Comparison of ENCODE assay signal across 34 cellular contexts in the genomic region with DNA sequence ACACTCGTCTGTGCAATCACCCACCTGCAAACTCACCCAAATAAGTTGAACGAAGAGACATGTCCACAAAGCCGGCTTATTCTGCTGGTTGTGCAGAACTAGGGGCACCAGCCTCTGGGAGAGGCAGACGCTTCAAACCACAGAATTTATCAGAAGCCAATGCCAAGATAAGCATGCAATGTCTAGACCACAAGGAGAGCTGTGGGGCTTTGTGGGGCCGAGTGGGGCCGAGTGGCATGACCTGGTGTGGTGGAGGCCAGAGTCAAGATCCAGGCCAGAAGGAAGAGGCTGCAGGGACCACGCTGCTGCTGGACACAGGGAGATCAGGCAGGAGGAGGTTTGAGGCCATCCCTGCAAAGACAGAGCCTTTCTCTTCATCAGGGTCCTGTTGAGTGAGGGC.
"Had no signal": no experiment of that assay in that cellular context is flagged by ENCODE, and none has a peak within 500 bp of the region (broad histone marks: within the 10 kb centered on the region; RNA-seq: fewer than 3 reads in every experiment).

No MANE protein-coding gene starts in this region.

- H3K4me1 ChIP-seq: adrenal gland, body of pancreas, esophagus squamous epithelium, gastroesophageal sphincter had no signal

- H3K36me3 Mint-ChIP-seq: activated CD4-positive, alpha-beta memory T cell treated with anti-CD3 and anti-CD28 coated beads for 36 hours; activated CD8-positive, alpha-beta memory T cell treated with anti-CD3 and anti-CD28 coated beads, Interleukin-2, amount 10 ng/mL, durations not matched to agents 7 days and 5 days; activated naive CD4-positive, alpha-beta T cell treated with anti-CD3 and anti-CD28 coated beads, Interleukin-2, amount 50 U/mL, for 24 hours; activated naive CD8-positive, alpha-beta T cell treated with anti-CD3 and anti-CD28 coated beads for 36 hours had no signal

- H3K4me3 Mint-ChIP-seq: activated CD4-positive, alpha-beta memory T cell treated with anti-CD3 and anti-CD28 coated beads for 36 hours; activated CD4-positive, alpha-beta T cell treated with anti-CD3 and anti-CD28 coated beads for 36 hours; activated CD4-positive, alpha-beta T cell treated with anti-CD3 and anti-CD28 coated beads, Interleukin-2, amount 10 ng/mL, durations not matched to agents 24 days and 14 days; activated CD8-positive, alpha-beta memory T cell treated with anti-CD3 and anti-CD28 coated beads, Interleukin-2, amount 10 ng/mL, durations not matched to agents 7 days and 5 days; activated CD8-positive, alpha-beta T cell treated with anti-CD3 and anti-CD28 coated beads, Interleukin-2, amount 10 ng/mL, durations not matched to agents 7 days and 5 days; activated naive CD4-positive, alpha-beta T cell treated with anti-CD3 and anti-CD28 coated beads for 36 hours; activated naive CD4-positive, alpha-beta T cell treated with anti-CD3 and anti-CD28 coated beads, Interleukin-2, amount 50 U/mL, for 24 hours; activated naive CD8-positive, alpha-beta T cell treated with anti-CD3 and anti-CD28 coated beads for 36 hours; activated naive CD8-positive, alpha-beta T cell treated with anti-CD3 and anti-CD28 coated beads, Interleukin-2, amount 50 U/mL, for 24 hours; activated T-helper 1 cell treated with anti-CD3 and anti-CD28 coated beads, Interleukin-12 subunit alpha, Interleukin-12 subunit beta, Interleukin-2, Interleukin-4 antibody, amounts not matched to agents 30 ng/mL and 10 ng/mL and 1 ng/mL, durations not matched to agents 14 hours and 24 hours and 36 hours; effector memory CD8-positive, alpha-beta T cell; T-helper 17 cell; T-helper 2 cell treated with Interferon-gamma antibody and Interleukin-4, amounts not matched to agents 5 μg/mL and 100 μg/mL, for 36 hours had no signal

- H3K9me3 Mint-ChIP-seq: activated CD4-positive, alpha-beta memory T cell treated with anti-CD3 and anti-CD28 coated beads for 36 hours; activated CD4-positive, alpha-beta T cell treated with anti-CD3 and anti-CD28 coated beads, Interleukin-2, amount 10 ng/mL, durations not matched to agents 24 days and 14 days; activated naive CD4-positive, alpha-beta T cell treated with anti-CD3 and anti-CD28 coated beads for 36 hours; activated naive CD4-positive, alpha-beta T cell treated with anti-CD3 and anti-CD28 coated beads, Interleukin-2, amount 50 U/mL, for 24 hours; activated naive CD8-positive, alpha-beta T cell treated with anti-CD3 and anti-CD28 coated beads for 36 hours; activated naive CD8-positive, alpha-beta T cell treated with anti-CD3 and anti-CD28 coated beads, Interleukin-2, amount 50 U/mL, for 24 hours; activated T-helper 1 cell treated with anti-CD3 and anti-CD28 coated beads, Interleukin-12 subunit alpha, Interleukin-12 subunit beta, Interleukin-2, Interleukin-4 antibody, amounts not matched to agents 30 ng/mL and 10 ng/mL and 1 ng/mL, durations not matched to agents 14 hours and 24 hours and 36 hours; activated T-helper 2 cell treated with anti-CD3 and anti-CD28 coated beads, Interferon-gamma antibody, Interleukin-2, Interleukin-4, amounts not matched to agents 10 μg/mL and 5 μg/mL and 100 μg/mL, durations not matched to agents 14 hours and 24 hours and 36 hours had no signal

- DNase-seq: activated CD4-positive, alpha-beta memory T cell treated with anti-CD3 and anti-CD28 coated beads for 36 hours; activated CD4-positive, alpha-beta T cell treated with anti-CD3 and anti-CD28 coated beads for 36 hours; activated CD4-positive, alpha-beta T cell treated with anti-CD3 and anti-CD28 coated beads, Interleukin-2, amount 10 ng/mL, durations not matched to agents 24 days and 14 days; activated CD4-positive, CD25-positive, alpha-beta regulatory T cell; activated CD4-positive, CD25-positive, alpha-beta regulatory T cell treated with anti-CD3 and anti-CD28 coated beads, Interleukin-2, amount 50 U/mL, for 72 hours; activated CD8-positive, alpha-beta memory T cell treated with anti-CD3 and anti-CD28 coated beads, Interleukin-2, amount 10 ng/mL, durations not matched to agents 7 days and 5 days; activated CD8-positive, alpha-beta memory T cell treated with anti-CD3 and anti-CD28 coated beads, Interleukin-2, amount 50 U/mL, for 4 hours; activated CD8-positive, alpha-beta T cell treated with anti-CD3 and anti-CD28 coated beads, Interleukin-2, amount 10 ng/mL, durations not matched to agents 7 days and 5 days; activated effector memory CD4-positive, alpha-beta T cell treated with anti-CD3 and anti-CD28 coated beads, Interleukin-2, amount 50 U/mL, for 16 hours; activated naive CD4-positive, alpha-beta T cell treated with anti-CD3 and anti-CD28 coated beads for 36 hours; activated naive CD8-positive, alpha-beta T cell treated with anti-CD3 and anti-CD28 coated beads for 36 hours; activated naive CD8-positive, alpha-beta T cell treated with anti-CD3 and anti-CD28 coated beads, Interleukin-2, amount 50 U/mL, for 24 hours; activated T-cell treated with anti-CD3 and anti-CD28 coated beads, Interleukin-2, amount 50 U/mL, for 1 hour; activated T-cell treated with anti-CD3 and anti-CD28 coated beads, Interleukin-2, amount 50 U/mL, for 48 hours; adrenal gland; amygdala; aorta; body of pancreas; caudate nucleus; cortex of kidney; dermis blood vessel endothelial cell; effector CD4-positive, alpha-beta T cell; effector memory CD8-positive, alpha-beta T cell; erythroblast; esophagus squamous epithelium; foreskin melanocyte; T-helper 1 cell; T-helper 17 cell; T1000 had no signal

- H3K9me3 ChIP-seq: adrenal gland, body of pancreas, esophagus squamous epithelium, gastroesophageal sphincter had no signal

- H3K27ac Mint-ChIP-seq: activated CD4-positive, alpha-beta memory T cell treated with anti-CD3 and anti-CD28 coated beads for 36 hours; activated CD4-positive, alpha-beta T cell treated with anti-CD3 and anti-CD28 coated beads for 36 hours; activated CD4-positive, alpha-beta T cell treated with anti-CD3 and anti-CD28 coated beads, Interleukin-2, amount 10 ng/mL, durations not matched to agents 24 days and 14 days; activated CD8-positive, alpha-beta memory T cell treated with anti-CD3 and anti-CD28 coated beads, Interleukin-2, amount 10 ng/mL, durations not matched to agents 7 days and 5 days; activated CD8-positive, alpha-beta T cell treated with anti-CD3 and anti-CD28 coated beads, Interleukin-2, amount 10 ng/mL, durations not matched to agents 7 days and 5 days; activated naive CD4-positive, alpha-beta T cell treated with anti-CD3 and anti-CD28 coated beads for 36 hours; activated naive CD4-positive, alpha-beta T cell treated with anti-CD3 and anti-CD28 coated beads, Interleukin-2, amount 50 U/mL, for 24 hours; activated naive CD8-positive, alpha-beta T cell treated with anti-CD3 and anti-CD28 coated beads for 36 hours; activated naive CD8-positive, alpha-beta T cell treated with anti-CD3 and anti-CD28 coated beads, Interleukin-2, amount 50 U/mL, for 24 hours; activated T-helper 1 cell treated with anti-CD3 and anti-CD28 coated beads, Interleukin-12 subunit alpha, Interleukin-12 subunit beta, Interleukin-2, Interleukin-4 antibody, amounts not matched to agents 30 ng/mL and 10 ng/mL and 1 ng/mL, durations not matched to agents 14 hours and 24 hours and 36 hours; activated T-helper 2 cell treated with anti-CD3 and anti-CD28 coated beads, Interferon-gamma antibody, Interleukin-2, Interleukin-4, amounts not matched to agents 10 μg/mL and 5 μg/mL and 100 μg/mL, durations not matched to agents 14 hours and 24 hours and 36 hours; effector memory CD8-positive, alpha-beta T cell; T-helper 17 cell; T-helper 2 cell treated with Interferon-gamma antibody and Interleukin-4, amounts not matched to agents 5 μg/mL and 100 μg/mL, for 36 hours had no signal

- H3K4me3 ChIP-seq: adrenal gland, body of pancreas, esophagus squamous epithelium, gastroesophageal sphincter had no signal

- ATAC-seq: activated CD4-positive, alpha-beta T cell treated with anti-CD3 and anti-CD28 coated beads for 36 hours; activated CD8-positive, alpha-beta memory T cell treated with anti-CD3 and anti-CD28 coated beads, Interleukin-2, amount 10 ng/mL, durations not matched to agents 7 days and 5 days; activated CD8-positive, alpha-beta T cell treated with anti-CD3 and anti-CD28 coated beads, Interleukin-2, amount 10 ng/mL, durations not matched to agents 7 days and 5 days; activated naive CD8-positive, alpha-beta T cell treated with anti-CD3 and anti-CD28 coated beads, Interleukin-2, amount 50 U/mL, for 24 hours; body of pancreas; effector memory CD8-positive, alpha-beta T cell; gastroesophageal sphincter; T-helper 17 cell had no signal

- H3K36me3 ChIP-seq: adrenal gland, esophagus squamous epithelium, gastroesophageal sphincter had no signal

- H3K27me3 Mint-ChIP-seq: activated CD4-positive, alpha-beta memory T cell treated with anti-CD3 and anti-CD28 coated beads for 36 hours; activated CD4-positive, alpha-beta T cell treated with anti-CD3 and anti-CD28 coated beads for 36 hours; activated CD4-positive, alpha-beta T cell treated with anti-CD3 and anti-CD28 coated beads, Interleukin-2, amount 10 ng/mL, durations not matched to agents 24 days and 14 days; activated CD8-positive, alpha-beta memory T cell treated with anti-CD3 and anti-CD28 coated beads, Interleukin-2, amount 10 ng/mL, durations not matched to agents 7 days and 5 days; activated naive CD4-positive, alpha-beta T cell treated with anti-CD3 and anti-CD28 coated beads, Interleukin-2, amount 50 U/mL, for 24 hours; activated naive CD8-positive, alpha-beta T cell treated with anti-CD3 and anti-CD28 coated beads for 36 hours; activated naive CD8-positive, alpha-beta T cell treated with anti-CD3 and anti-CD28 coated beads, Interleukin-2, amount 50 U/mL, for 24 hours; effector memory CD8-positive, alpha-beta T cell; T-helper 17 cell had no signal

- H3K27ac ChIP-seq: adrenal gland, body of pancreas, esophagus squamous epithelium, gastroesophageal sphincter had no signal

- H3K27me3 ChIP-seq: adrenal gland, body of pancreas, esophagus squamous epithelium had no signal

- H3K4me1 Mint-ChIP-seq: activated CD4-positive, alpha-beta T cell treated with anti-CD3 and anti-CD28 coated beads for 36 hours; activated CD4-positive, alpha-beta T cell treated with anti-CD3 and anti-CD28 coated beads, Interleukin-2, amount 10 ng/mL, durations not matched to agents 24 days and 14 days; activated CD8-positive, alpha-beta memory T cell treated with anti-CD3 and anti-CD28 coated beads, Interleukin-2, amount 10 ng/mL, durations not matched to agents 7 days and 5 days; activated naive CD4-positive, alpha-beta T cell treated with anti-CD3 and anti-CD28 coated beads, Interleukin-2, amount 50 U/mL, for 24 hours; activated naive CD8-positive, alpha-beta T cell treated with anti-CD3 and anti-CD28 coated beads for 36 hours; activated naive CD8-positive, alpha-beta T cell treated with anti-CD3 and anti-CD28 coated beads, Interleukin-2, amount 50 U/mL, for 24 hours; T-helper 17 cell had no signal
